8 cellular contexts compared by ENCODE assay signal in genomic region chr3:44509985-44510360, GRCh38. TPM values are rescaled to one million over a fixed set of nuclear protein-coding genes. Genes with fewer than 3 reads are reported as not detected.
A peak's percentile ranks its signal among the peaks of the same experiment; 100 is the strongest.
DNase-seq lines count a peak whose midpoint lies in the region; ATAC-seq and TF ChIP-seq lines count a peak whose summit lies in the region.

No MANE protein-coding gene starts in this region.

- no peaks in the 10 kb centered on the region for H3K27me3 ChIP-seq in SU-DHL-6 (ENCODE audit: low read length)
- H3K27me3 ChIP-seq in esophagus muscularis mucosa, result no peaks in the 10 kb centered on the region
- no peaks in the 10 kb centered on the region for H3K27me3 ChIP-seq in neuronal stem cell (ENCODE audit: control insufficient read depth in 3 of 3, insufficient read depth in 3 of 3, low read depth in 1 of 3, low read length in 3 of 3)

- H3K27ac Mint-ChIP-seq in CD14-positive monocyte, result peak overlapping the region in 4 of 7 donors; percentile 72 to 93 (median 82)

- H3K4me2 ChIP-seq in SU-DHL-6 (ENCODE audit: low read depth, low read length, poor library complexity, severe bottlenecking) (peak overlapping the region; percentile 77), neuronal stem cell (ENCODE audit: insufficient read depth, low read length, poor library complexity, severe bottlenecking) (peak overlapping the region; percentile 58)

- H2BK15ac ChIP-seq in neuronal stem cell (ENCODE audit: low read length), result no peak overlapping the region

- no peaks in the 10 kb centered on the region for H3K9me2 ChIP-seq in SU-DHL-6 (replicated peaks; ENCODE audit: insufficient read depth, low read length)

- no peak overlapping the region for H2BK12ac ChIP-seq in neuronal stem cell (ENCODE audit: low read length)

- no peak overlapping the region for H2BK120ac ChIP-seq in neuronal stem cell (ENCODE audit: low read depth, low read length)

- DNase-seq in CD14-positive monocyte (ENCODE audit: low spot score) (no peak), esophagus muscularis mucosa (ENCODE audit: extremely low spot score) (no peak), neuronal stem cell (ENCODE audit: low spot score) (peak; percentile 2), posterior cingulate gyrus (no peak), posterior vena cava (ENCODE audit: low spot score) (no peak)

- H3K4me3 ChIP-seq in SU-DHL-6 (ENCODE audit: insufficient read depth, low read length, poor library complexity, severe bottlenecking) (peak overlapping the region; percentile 95), esophagus muscularis mucosa (peak overlapping the region; percentile 72 to 93 (median 82)), neuronal stem cell (ENCODE audit: low read length in 2 of 2) (peak overlapping the region; percentile 78 to 94)

- peak overlapping the region; percentile 79 for H3K9ac ChIP-seq in SU-DHL-6 (ENCODE audit: low read length)
- H3K9ac ChIP-seq in neuronal stem cell (ENCODE audit: low read depth, low read length, poor library complexity), result no peak overlapping the region

- ATAC-seq in GM19025 (IDR thresholded peaks at IDR 0.05; ENCODE audit: low read depth, unreplicated experiment) (peak; percentile 36), HG03175 (IDR thresholded peaks at IDR 0.05; ENCODE audit: unreplicated experiment) (peak; percentile 46)

- H3K9me3 ChIP-seq in SU-DHL-6 (ENCODE audit: insufficient read depth, low read length), result no peaks in the 10 kb centered on the region; the same call in 1 of the 2 replicates
- H3K9me3 ChIP-seq in esophagus muscularis mucosa, result no peaks in the 10 kb centered on the region
- H3K9me3 ChIP-seq in neuronal stem cell (replicated peaks in 1 of 2; ENCODE audit: control insufficient read depth in 2 of 2, insufficient read depth in 1 of 2, low read depth in 1 of 2, low read length in 2 of 2), result peaks cover 2 to 26% of the 10 kb centered on the region in 2 donors

- WGBS in esophagus muscularis mucosa, result 0% methylated on average over 6 of the region's 6 CpGs
- WGBS in neuronal stem cell (ENCODE audit: extremely low coverage in 2 of 2, insufficient read length in 2 of 2, insufficient replicate concordance in 1 of 2), 2 donors, result no CpG with 5 or more reads among the region's 6 CpGs

- H4K20me1 ChIP-seq in SU-DHL-6 (ENCODE audit: low read depth, low read length), result no peaks in the 10 kb centered on the region

- TF ChIP-seq EP300 in esophagus muscularis mucosa (IDR thresholded peaks at IDR 0.05), result no peak

- H4K8ac ChIP-seq in neuronal stem cell (ENCODE audit: low read depth, low read length), result no peak overlapping the region

- peak overlapping the region; percentile 92 for H3K4me3 Mint-ChIP-seq in CD14-positive monocyte

- H3K27me3 Mint-ChIP-seq in CD14-positive monocyte (ENCODE audit: low read depth in 3 of 3), result peaks cover 1 to 4% (median 1%) of the 10 kb centered on the region in 3 donors

- H3K23ac ChIP-seq in neuronal stem cell (ENCODE audit: low read depth, low read length, poor library complexity), result no peak overlapping the region

- H2AFZ ChIP-seq in SU-DHL-6 (ENCODE audit: low read depth, low read length, severe bottlenecking) (peak overlapping the region; percentile 42), neuronal stem cell (ENCODE audit: low read length) (peak overlapping the region; percentile 99)

- no peak overlapping the region for H3K14ac ChIP-seq in neuronal stem cell (ENCODE audit: low read length)

- peaks cover 13 to 28% of the 10 kb centered on the region in 2 donors for H3K36me3 Mint-ChIP-seq in CD14-positive monocyte

- H3K4me1 ChIP-seq in esophagus muscularis mucosa, result peaks cover 14 to 46% (median 36%) of the 10 kb centered on the region in 4 donors
- peaks cover 0 to 6% of the 10 kb centered on the region in 2 donors for H3K4me1 ChIP-seq in neuronal stem cell (ENCODE audit: control insufficient read depth in 2 of 2, insufficient read depth in 1 of 2, low read depth in 1 of 2, low read length in 2 of 2)

- TF ChIP-seq POLR2A in esophagus muscularis mucosa (IDR thresholded peaks at IDR 0.05; ENCODE audit: low read depth), result no peak

- H3K4ac ChIP-seq in neuronal stem cell (ENCODE audit: low read length), result no peak overlapping the region

- H3K18ac ChIP-seq in neuronal stem cell (ENCODE audit: low read length), result no peak overlapping the region

- H3K9me3 Mint-ChIP-seq in CD14-positive monocyte, result peaks cover 11 to 21% (median 17%) of the 10 kb centered on the region in 7 donors

- H3K36me3 ChIP-seq in SU-DHL-6 (ENCODE audit: low read length), result peaks cover 11% of the 10 kb centered on the region; the same call in 1 of the 2 replicates
- H3K36me3 ChIP-seq in esophagus muscularis mucosa, result peaks cover 0 to 6% (median 3%) of the 10 kb centered on the region in 4 donors
- H3K36me3 ChIP-seq in neuronal stem cell (replicated peaks in 1 of 2; ENCODE audit: control insufficient read depth in 2 of 2, insufficient read depth in 2 of 2, low read length in 2 of 2), result peaks cover 2 to 23% of the 10 kb centered on the region in 2 donors

- intact Hi-C loops in CD14-positive monocyte (cut with micrococcal nuclease), result loop anchor here (2.0 to 10.0 kb wide), 4 partner anchors 33 to 175 kb away; partner anchors contain the start of genes TCAIM (in 2 of the 2) and ZNF445 (in 2 of the 2)
- intact Hi-C loops in esophagus muscularis mucosa (cut with DNase I), result loop anchor here (2.0 to 5.0 kb wide), 2 partner anchors 33 to 173 kb away; partner anchors contain the start of genes TCAIM and ZNF445
- intact Hi-C loops in posterior cingulate gyrus (cut with DNase I), result loop anchor here (2.0 kb wide), 1 partner anchor 33 kb away; the partner anchor contains the start of gene ZNF445
- intact Hi-C loops in posterior vena cava (cut with DNase I), result no loop called here

- no peak overlapping the region for H3K27ac ChIP-seq in SU-DHL-6 (ENCODE audit: low read depth, low read length)
- peak overlapping the region; percentile 86 to 95 (median 90) for H3K27ac ChIP-seq in esophagus muscularis mucosa (replicated peaks in 1 of 4)
- no peak overlapping the region for H3K27ac ChIP-seq in neuronal stem cell (replicated peaks; ENCODE audit: low read length)

- H4K91ac ChIP-seq in neuronal stem cell (ENCODE audit: low read depth, low read length, poor library complexity), result no peak overlapping the region

- peaks cover 2% of the 10 kb centered on the region for H3K79me1 ChIP-seq in neuronal stem cell (ENCODE audit: low read depth, low read length)

- peaks cover 25% of the 10 kb centered on the region for H3K4me1 Mint-ChIP-seq in CD14-positive monocyte

- no peak overlapping the region for H2AK5ac ChIP-seq in neuronal stem cell (ENCODE audit: low read depth, low read length)

- H3K79me2 ChIP-seq in SU-DHL-6 (ENCODE audit: insufficient read depth, low read length), result peaks cover 52% of the 10 kb centered on the region

- H3F3A ChIP-seq in SU-DHL-6 (ENCODE audit: insufficient read depth), result no peaks in the 10 kb centered on the region; the same call in 1 of the 2 replicates

- H2BK5ac ChIP-seq in neuronal stem cell (ENCODE audit: low read length), result no peak overlapping the region

- no peak for TF ChIP-seq CTCF in CD14-positive monocyte (IDR thresholded peaks at IDR 0.05)
- TF ChIP-seq CTCF in SU-DHL-6 (IDR thresholded peaks at IDR 0.05; ENCODE audit: insufficient read depth, low read length, poor library complexity, severe bottlenecking), result no peak
- TF ChIP-seq CTCF in esophagus muscularis mucosa (IDR thresholded peaks at IDR 0.05), result no peak

RNA-seq across cellular contexts. Expression of gene ZNF445, which starts 32.5 kb away (rescaled TPM):
- 1 to 10 TPM in 1 of 2 donors, under 1 TPM in 1; 0.41 to 1.1 TPM for polyA plus RNA-seq in CD14-positive monocyte
- total RNA-seq in esophagus muscularis mucosa (10 to 100 TPM in 2 of 4 donors, 1 to 10 TPM in 2; 6.5 to 11.9 (median 10.1) TPM), posterior vena cava (10 to 100 TPM; 14.8 to 17.6 TPM)
- 11.3 TPM for polyA plus RNA-seq in neuronal stem cell (2013, experiment 1 of 2)
- 11.5 TPM for polyA plus RNA-seq in neuronal stem cell (2013, experiment 2 of 2)

RNA-seq across cellular contexts. Expression of gene ZKSCAN7, which starts 45.0 kb away (rescaled TPM):
- under 1 TPM; 0.29 to 0.48 TPM for polyA plus RNA-seq in CD14-positive monocyte
- 1 to 10 TPM; 1.8 to 6.6 (median 3.9) TPM for total RNA-seq in esophagus muscularis mucosa
- polyA plus RNA-seq in neuronal stem cell (2013, experiment 1 of 2), result 7.2 TPM
- 7.6 TPM for polyA plus RNA-seq in neuronal stem cell (2013, experiment 2 of 2)
- total RNA-seq in posterior vena cava, result 1 to 10 TPM; 2.3 to 3.9 TPM

Comparison
In these comparisons a context has a peak if more than half of its experiments do, and no peak if none do; other contexts are left out.
1. H3K27ac ChIP-seq: peak in esophagus muscularis mucosa (4 of 4); none in SU-DHL-6 (single experiment) and neuronal stem cell (single experiment).
2. intact Hi-C loops: an anchor here in CD14-positive monocyte (2.0 to 10.0 kb wide), esophagus muscularis mucosa (2.0 to 5.0 kb wide) and posterior cingulate gyrus (2.0 kb wide); none called in posterior vena cava.
3. Peak in every context shown above with its lines, with median percentiles within 50 percentile points of each other: H3K4me3 ChIP-seq.